In genomic region chr4:78162821-78163220, GRCh38 we compare ENCODE assay signal across 1 cellular context.
TF ChIP-seq lines count a peak whose summit lies in the region.

No MANE protein-coding gene starts in this region.

TF ChIP-seq in WTC11, 78 proteins besides CTCF, POLR2A, EP300 and RAD21 (continued from another document):
- TF ChIP-seq AR (CRISPR knock-in tag; IDR thresholded peaks at IDR 0.05) (no peak), GRHL2 (CRISPR knock-in tag; IDR thresholded peaks at IDR 0.05; ENCODE audit: insufficient replicate concordance, severe bottlenecking) (no peak), ARID4B (CRISPR knock-in tag; IDR thresholded peaks at IDR 0.05; ENCODE audit: borderline replicate concordance) (no peak), SMAD4 (CRISPR knock-in tag; IDR thresholded peaks at IDR 0.05) (no peak), ELF4 (CRISPR knock-in tag; IDR thresholded peaks at IDR 0.05; ENCODE audit: low read depth) (no peak), MXD4 (CRISPR knock-in tag; IDR thresholded peaks at IDR 0.05; ENCODE audit: borderline replicate concordance) (no peak), ZNF512 (CRISPR knock-in tag; IDR thresholded peaks at IDR 0.05; ENCODE audit: borderline replicate concordance) (no peak), CDX4 (CRISPR knock-in tag; IDR thresholded peaks at IDR 0.05; ENCODE audit: borderline replicate concordance) (no peak), FOXJ3 (CRISPR knock-in tag; IDR thresholded peaks at IDR 0.05; ENCODE audit: borderline replicate concordance) (no peak), USF1 (CRISPR knock-in tag; IDR thresholded peaks at IDR 0.05) (no peak)
